ENCODE assay signal across 10 cellular contexts in the genomic region with DNA sequence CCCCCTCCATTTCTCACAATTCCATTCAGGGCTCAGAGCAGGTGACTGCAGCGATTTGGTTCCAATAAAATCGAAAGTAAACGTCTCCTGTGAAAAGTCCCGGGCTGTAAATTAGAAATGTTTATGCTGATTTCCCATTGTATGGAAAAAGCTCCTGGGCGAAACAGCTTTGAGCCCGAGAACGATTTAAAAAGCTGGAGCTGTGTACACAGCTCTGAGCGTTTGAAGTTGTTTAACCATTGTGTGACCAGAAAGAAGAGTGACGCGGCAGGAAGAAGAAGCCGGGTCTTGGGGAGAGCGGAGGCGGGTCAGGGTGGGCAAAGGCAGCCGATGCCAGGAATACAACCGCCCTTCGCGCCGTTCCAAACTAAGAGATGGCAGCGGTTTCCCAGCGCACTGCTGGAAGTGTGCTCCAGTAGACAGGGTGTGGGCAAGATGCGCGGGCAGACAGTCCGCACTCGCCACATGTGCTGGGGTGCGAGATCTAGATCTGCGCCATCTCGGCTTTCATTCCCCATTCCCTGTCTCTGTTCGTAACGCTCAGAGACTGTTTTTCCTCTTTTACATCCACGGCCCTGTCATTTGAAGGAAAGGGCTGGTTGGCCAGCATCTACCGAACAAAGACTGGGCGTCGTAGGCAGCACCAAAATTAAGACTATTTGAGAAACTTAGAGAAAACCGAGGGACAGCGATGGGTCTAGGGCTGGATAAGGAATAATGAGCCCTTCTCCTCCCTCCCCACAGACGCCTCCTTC. TPM values are rescaled to one million over a fixed set of nuclear protein-coding genes. Genes with fewer than 3 reads are reported as not detected.
DNase-seq lines count a peak whose midpoint lies in the region; ATAC-seq lines count a peak whose summit lies in the region.
"Had no signal": no experiment of that assay in that cellular context is flagged by ENCODE, and none has a peak within 500 bp of the region (broad histone marks: within the 10 kb centered on the region; RNA-seq: fewer than 3 reads in every experiment).

No MANE protein-coding gene starts in this region.

- H3K27me3 ChIP-seq in iPS-18a (ENCODE audit: control insufficient read depth, insufficient read depth, low read length) (peaks cover 100% of the 10 kb centered on the region), subcutaneous abdominal adipose tissue (ENCODE audit: control insufficient read depth in 5 of 5, insufficient read depth in 4 of 5, low read length in 5 of 5) (peaks cover 65 to 87% (median 72%) of the 10 kb centered on the region in 5 donors)

- H3K9ac ChIP-seq in iPS-18a (ENCODE audit: low read length): no peak overlapping the region
- no peak overlapping the region for H3K9ac ChIP-seq in subcutaneous abdominal adipose tissue (ENCODE audit: low read length in 5 of 5)

- H3K36me3 ChIP-seq in iPS-18a (ENCODE audit: control insufficient read depth, low read depth, low read length) (no peaks in the 10 kb centered on the region), subcutaneous abdominal adipose tissue (ENCODE audit: control insufficient read depth in 5 of 5, insufficient read depth in 5 of 5, low read length in 5 of 5) (no peaks in the 10 kb centered on the region)
- H3K36me3 ChIP-seq: HAP-1 had no signal

- peaks cover 5% of the 10 kb centered on the region for H3K36me3 Mint-ChIP-seq in activated CD8-positive, alpha-beta memory T cell treated with anti-CD3 and anti-CD28 coated beads, Interleukin-2, amount 10 ng/mL, durations not matched to agents 7 days and 5 days

- H3K27me3 Mint-ChIP-seq in activated CD8-positive, alpha-beta memory T cell treated with anti-CD3 and anti-CD28 coated beads, Interleukin-2, amount 10 ng/mL, durations not matched to agents 7 days and 5 days: peaks cover 85% of the 10 kb centered on the region

- H3K9me3 Mint-ChIP-seq in activated CD8-positive, alpha-beta memory T cell treated with anti-CD3 and anti-CD28 coated beads, Interleukin-2, amount 10 ng/mL, durations not matched to agents 7 days and 5 days (ENCODE audit: low read depth): no peaks in the 10 kb centered on the region

- H3K9me3 ChIP-seq in iPS-18a (ENCODE audit: control insufficient read depth, low read depth, low read length) (no peaks in the 10 kb centered on the region), subcutaneous abdominal adipose tissue (ENCODE audit: control insufficient read depth in 5 of 5, low read length in 5 of 5) (peaks cover 0 to 3% (median 0%) of the 10 kb centered on the region in 5 donors)
- H3K9me3 ChIP-seq: HAP-1 had no signal

- H3K4me1 ChIP-seq in iPS-18a (ENCODE audit: control insufficient read depth, low read depth, low read length) (peaks cover 24% of the 10 kb centered on the region), subcutaneous abdominal adipose tissue (ENCODE audit: control insufficient read depth in 5 of 5, insufficient read depth in 5 of 5, low read length in 5 of 5) (peaks cover 0 to 32% (median 21%) of the 10 kb centered on the region in 5 donors)
- H3K4me1 ChIP-seq: HAP-1 had no signal

- CTCF ChIA-PET in activated CD8-positive, alpha-beta memory T cell treated with anti-CD3 and anti-CD28 coated beads, Interleukin-2, amount 10 ng/mL, durations not matched to agents 7 days and 5 days (lab: Charles Lee): interaction anchor here (1.8 kb wide), 1 partner anchor 35 kb away, joined by 5 read pairs; no protein-coding TSS in a partner anchor

- DNase-seq in activated CD8-positive, alpha-beta memory T cell treated with anti-CD3 and anti-CD28 coated beads, Interleukin-2, amount 10 ng/mL, durations not matched to agents 7 days and 5 days: no peak
- no peak for DNase-seq in activated CD8-positive, alpha-beta memory T cell treated with anti-CD3 and anti-CD28 coated beads, Interleukin-2, amount 50 U/mL, for 48 hours
- DNase-seq in SW480 (ENCODE audit: low spot score): peak; percentile 51
- DNase-seq: EL had no signal

- H3K4me3 Mint-ChIP-seq in activated CD8-positive, alpha-beta memory T cell treated with anti-CD3 and anti-CD28 coated beads, Interleukin-2, amount 10 ng/mL, durations not matched to agents 7 days and 5 days: peak overlapping the region; percentile 64

- peaks cover 29% of the 10 kb centered on the region for H3K4me1 Mint-ChIP-seq in activated CD8-positive, alpha-beta memory T cell treated with anti-CD3 and anti-CD28 coated beads, Interleukin-2, amount 10 ng/mL, durations not matched to agents 7 days and 5 days

- no peak for ATAC-seq in activated CD8-positive, alpha-beta memory T cell treated with anti-CD3 and anti-CD28 coated beads, Interleukin-2, amount 10 ng/mL, durations not matched to agents 7 days and 5 days
- ATAC-seq in GM21526 (IDR thresholded peaks at IDR 0.05; ENCODE audit: low FRiP score, unreplicated experiment): no peak
- no peak for ATAC-seq in HG03521 (IDR thresholded peaks at IDR 0.05; ENCODE audit: unreplicated experiment)
- ATAC-seq in GM21515 (IDR thresholded peaks at IDR 0.05; ENCODE audit: unreplicated experiment): no peak

- peak overlapping the region; percentile 19 for H3K4me3 ChIP-seq in iPS-18a (ENCODE audit: low read length)
- peak overlapping the region; percentile 39 to 61 (median 54) for H3K4me3 ChIP-seq in subcutaneous abdominal adipose tissue (ENCODE audit: low read depth in 1 of 5, low read length in 5 of 5)
- H3K4me3 ChIP-seq: HAP-1 had no signal

- H3K27ac Mint-ChIP-seq in activated CD8-positive, alpha-beta memory T cell treated with anti-CD3 and anti-CD28 coated beads, Interleukin-2, amount 10 ng/mL, durations not matched to agents 7 days and 5 days: peak overlapping the region; percentile 22

- H3K27ac ChIP-seq in iPS-18a (ENCODE audit: low read length) (no peak overlapping the region), subcutaneous abdominal adipose tissue (ENCODE audit: low read depth, low read length) (no peak overlapping the region)

RNA-seq across cellular contexts. Expression of a gene that starts 1.0 kb away (rescaled TPM):
- not detected for total RNA-seq in activated CD8-positive, alpha-beta memory T cell treated with anti-CD3 and anti-CD28 coated beads, Interleukin-2, amount 10 ng/mL, durations not matched to agents 7 days and 5 days
